In the genomic region with DNA sequence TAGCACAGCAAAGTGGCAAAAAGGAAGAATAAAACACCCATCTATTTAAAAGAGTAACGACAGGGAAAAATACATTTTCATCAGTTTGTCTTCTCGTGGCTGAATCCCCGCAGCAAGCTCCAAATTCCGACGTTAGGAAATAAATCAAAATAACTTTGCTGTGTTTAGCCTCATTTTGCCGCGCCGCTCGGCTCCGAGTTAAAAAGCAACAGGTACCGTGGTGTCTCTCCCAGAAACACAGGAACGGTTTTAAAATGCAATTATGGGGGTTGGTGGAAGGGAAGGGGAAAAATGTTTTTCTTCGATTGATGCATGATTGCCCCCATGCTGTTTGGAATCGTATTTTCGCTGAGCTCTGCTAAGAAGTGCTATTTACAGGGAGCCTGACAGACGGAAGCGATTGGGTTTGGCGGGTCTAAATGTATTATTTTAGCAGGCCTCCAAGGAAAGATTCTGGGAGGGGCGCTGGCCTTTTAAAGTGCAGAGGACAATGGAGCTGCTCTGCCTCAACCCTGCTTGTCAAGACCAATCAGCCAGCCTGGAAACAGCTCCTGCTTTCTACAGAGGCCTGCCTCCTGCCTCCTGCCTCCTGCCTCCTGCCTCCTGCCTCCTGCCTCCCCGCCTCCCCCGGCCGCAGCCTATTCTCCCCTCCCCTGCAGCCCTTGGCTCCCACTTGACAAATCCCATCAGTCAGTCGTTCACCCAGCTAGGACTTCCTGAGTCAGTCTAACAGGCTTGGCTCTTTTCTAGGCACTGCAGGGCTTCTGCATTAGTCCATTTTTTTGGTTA, we compare ENCODE assay signal across 22 cellular contexts.
"Had no signal": no experiment of that assay in that cellular context is flagged by ENCODE, and none has a peak within 500 bp of the region (broad histone marks: within the 10 kb centered on the region; RNA-seq: fewer than 3 reads in every experiment).

No MANE protein-coding gene starts in this region.

- DNase-seq: activated CD4-positive, alpha-beta T cell treated with anti-CD3 and anti-CD28 coated beads, Interleukin-2, amount 10 ng/mL, durations not matched to agents 24 days and 14 days; activated CD4-positive, CD25-positive, alpha-beta regulatory T cell; activated CD8-positive, alpha-beta memory T cell treated with anti-CD3 and anti-CD28 coated beads, Interleukin-2, amount 50 U/mL, for 4 hours; activated effector memory CD4-positive, alpha-beta T cell treated with Interleukin-2 at 50 U/mL for 16 hours; activated naive CD4-positive, alpha-beta T cell treated with anti-CD3 and anti-CD28 coated beads, Interleukin-2, amount 50 U/mL, for 16 hours; activated T-cell treated with anti-CD3 and anti-CD28 coated beads, Interleukin-2, amount 50 U/mL, for 4 hours; brain microvascular endothelial cell; effector CD4-positive, alpha-beta T cell; gastrocnemius medialis; left lung; mammary epithelial cell; midbrain; right lobe of liver; small intestine; stimulated activated CD4-positive, alpha-beta T cell treated with anti-CD3 and anti-CD28 coated beads, Interleukin-4, amount 100 ng/mL, for 1 hour; stimulated activated naive CD8-positive, alpha-beta T cell treated with anti-CD3 and anti-CD28 coated beads, Interleukin-15, amount 100 ng/mL, for 72 hours; T1000; transverse colon had no signal

- H3K9me3 ChIP-seq: gastrocnemius medialis, left lung, ovary, right lobe of liver, suprapubic skin, transverse colon, vagina had no signal

- H3K27me3 ChIP-seq: gastrocnemius medialis, left lung, ovary, right lobe of liver, suprapubic skin, transverse colon, vagina had no signal

- H3K36me3 ChIP-seq: brain microvascular endothelial cell, gastrocnemius medialis, left lung, ovary, right lobe of liver, suprapubic skin, transverse colon, vagina had no signal

- H3K27ac ChIP-seq: brain microvascular endothelial cell, gastrocnemius medialis, left lung, ovary, right lobe of liver, suprapubic skin, transverse colon, vagina had no signal

- H3K4me3 ChIP-seq: gastrocnemius medialis, left lung, ovary, right lobe of liver, suprapubic skin, transverse colon, vagina had no signal

- H3K4me1 ChIP-seq: right lobe of liver had no signal

- FAIRE-seq: keratinocyte, small intestine had no signal
